In genomic region chr21:29649370-29649963, GRCh38 we compare ENCODE assay signal across 1 cellular context.
A peak's percentile ranks its signal among the peaks of the same experiment; 100 is the strongest.
TF ChIP-seq lines count a peak whose summit lies in the region.

No MANE protein-coding gene starts in this region.

TF ChIP-seq in K562, 482 proteins besides CTCF, POLR2A, EP300 and RAD21 (continued from another document and continues in another):
- TF ChIP-seq, protein P1, sequence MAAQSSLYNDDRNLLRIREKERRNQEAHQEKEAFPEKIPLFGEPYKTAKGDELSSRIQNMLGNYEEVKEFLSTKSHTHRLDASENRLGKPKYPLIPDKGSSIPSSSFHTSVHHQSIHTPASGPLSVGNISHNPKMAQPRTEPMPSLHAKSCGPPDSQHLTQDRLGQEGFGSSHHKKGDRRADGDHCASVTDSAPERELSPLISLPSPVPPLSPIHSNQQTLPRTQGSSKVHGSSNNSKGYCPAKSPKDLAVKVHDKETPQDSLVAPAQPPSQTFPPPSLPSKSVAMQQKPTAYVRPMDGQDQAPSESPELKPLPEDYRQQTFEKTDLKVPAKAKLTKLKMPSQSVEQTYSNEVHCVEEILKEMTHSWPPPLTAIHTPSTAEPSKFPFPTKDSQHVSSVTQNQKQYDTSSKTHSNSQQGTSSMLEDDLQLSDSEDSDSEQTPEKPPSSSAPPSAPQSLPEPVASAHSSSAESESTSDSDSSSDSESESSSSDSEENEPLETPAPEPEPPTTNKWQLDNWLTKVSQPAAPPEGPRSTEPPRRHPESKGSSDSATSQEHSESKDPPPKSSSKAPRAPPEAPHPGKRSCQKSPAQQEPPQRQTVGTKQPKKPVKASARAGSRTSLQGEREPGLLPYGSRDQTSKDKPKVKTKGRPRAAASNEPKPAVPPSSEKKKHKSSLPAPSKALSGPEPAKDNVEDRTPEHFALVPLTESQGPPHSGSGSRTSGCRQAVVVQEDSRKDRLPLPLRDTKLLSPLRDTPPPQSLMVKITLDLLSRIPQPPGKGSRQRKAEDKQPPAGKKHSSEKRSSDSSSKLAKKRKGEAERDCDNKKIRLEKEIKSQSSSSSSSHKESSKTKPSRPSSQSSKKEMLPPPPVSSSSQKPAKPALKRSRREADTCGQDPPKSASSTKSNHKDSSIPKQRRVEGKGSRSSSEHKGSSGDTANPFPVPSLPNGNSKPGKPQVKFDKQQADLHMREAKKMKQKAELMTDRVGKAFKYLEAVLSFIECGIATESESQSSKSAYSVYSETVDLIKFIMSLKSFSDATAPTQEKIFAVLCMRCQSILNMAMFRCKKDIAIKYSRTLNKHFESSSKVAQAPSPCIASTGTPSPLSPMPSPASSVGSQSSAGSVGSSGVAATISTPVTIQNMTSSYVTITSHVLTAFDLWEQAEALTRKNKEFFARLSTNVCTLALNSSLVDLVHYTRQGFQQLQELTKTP (IDR thresholded peaks at IDR 0.05; ENCODE audit: low read depth in 1 of 2, partially characterized antibody in 2 of 2), result peak; percentile 54 to 82
- peak; percentile 89 for TF ChIP-seq BHLHE40 (IDR thresholded peaks at IDR 0.05; ENCODE audit: low read length)
- peak; percentile 53 for TF ChIP-seq EP400 (IDR thresholded peaks at IDR 0.05)
- 0 out of 2 replicates have a peak, but pooled peaks have one; percentile 1 for TF ChIP-seq ELK3 (CRISPR knock-in tag; IDR thresholded peaks at IDR 0.05)
- TF ChIP-seq NFATC3 (IDR thresholded peaks at IDR 0.05), result no peak
- no peak for TF ChIP-seq HDGF (IDR thresholded peaks at IDR 0.05)
- TF ChIP-seq BDP1 (IDR thresholded peaks at IDR 0.05; ENCODE audit: insufficient read depth, insufficient read length), result no peak
- TF ChIP-seq CCAR2 (IDR thresholded peaks at IDR 0.05; ENCODE audit: low read depth, low read length), result no peak
- no peak for TF ChIP-seq STAT6 (CRISPR knock-in tag; IDR thresholded peaks at IDR 0.05)
- TF ChIP-seq, protein P2, sequence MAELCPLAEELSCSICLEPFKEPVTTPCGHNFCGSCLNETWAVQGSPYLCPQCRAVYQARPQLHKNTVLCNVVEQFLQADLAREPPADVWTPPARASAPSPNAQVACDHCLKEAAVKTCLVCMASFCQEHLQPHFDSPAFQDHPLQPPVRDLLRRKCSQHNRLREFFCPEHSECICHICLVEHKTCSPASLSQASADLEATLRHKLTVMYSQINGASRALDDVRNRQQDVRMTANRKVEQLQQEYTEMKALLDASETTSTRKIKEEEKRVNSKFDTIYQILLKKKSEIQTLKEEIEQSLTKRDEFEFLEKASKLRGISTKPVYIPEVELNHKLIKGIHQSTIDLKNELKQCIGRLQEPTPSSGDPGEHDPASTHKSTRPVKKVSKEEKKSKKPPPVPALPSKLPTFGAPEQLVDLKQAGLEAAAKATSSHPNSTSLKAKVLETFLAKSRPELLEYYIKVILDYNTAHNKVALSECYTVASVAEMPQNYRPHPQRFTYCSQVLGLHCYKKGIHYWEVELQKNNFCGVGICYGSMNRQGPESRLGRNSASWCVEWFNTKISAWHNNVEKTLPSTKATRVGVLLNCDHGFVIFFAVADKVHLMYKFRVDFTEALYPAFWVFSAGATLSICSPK (IDR thresholded peaks at IDR 0.05; ENCODE audit: borderline replicate concordance), result no peak
- no peak for TF ChIP-seq MCM2 (IDR thresholded peaks at IDR 0.05; ENCODE audit: low read depth)
- peak; percentile 92 for TF ChIP-seq ZNF644 (tag; IDR thresholded peaks at IDR 0.05; ENCODE audit: low read depth)
- TF ChIP-seq ZBTB17 (CRISPR knock-in tag; IDR thresholded peaks at IDR 0.05), result no peak; the same call in 1 of the 2 replicates
- peak; percentile 74 for TF ChIP-seq NFIC (IDR thresholded peaks at IDR 0.05)
- TF ChIP-seq SMARCA5 (IDR thresholded peaks at IDR 0.05), result no peak
- TF ChIP-seq, protein P3, sequence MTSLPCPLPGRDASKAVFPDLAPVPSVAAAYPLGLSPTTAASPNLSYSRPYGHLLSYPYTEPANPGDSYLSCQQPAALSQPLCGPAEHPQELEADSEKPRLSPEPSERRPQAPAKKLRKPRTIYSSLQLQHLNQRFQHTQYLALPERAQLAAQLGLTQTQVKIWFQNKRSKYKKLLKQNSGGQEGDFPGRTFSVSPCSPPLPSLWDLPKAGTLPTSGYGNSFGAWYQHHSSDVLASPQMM (CRISPR knock-in tag; IDR thresholded peaks at IDR 0.05), result no peak
- no peak for TF ChIP-seq PTTG1 (tag; IDR thresholded peaks at IDR 0.05; ENCODE audit: low read depth)
- TF ChIP-seq SMC3 (conservative IDR thresholded peaks at IDR 0.05; ENCODE audit: insufficient read depth, low read depth, low read length), result no peak
- TF ChIP-seq KLF1 (tag; IDR thresholded peaks at IDR 0.05), result no peak
- TF ChIP-seq ARID1B (IDR thresholded peaks at IDR 0.05), result peak; percentile 96
- TF ChIP-seq DNMT1 (IDR thresholded peaks at IDR 0.05), result no peak
- TF ChIP-seq, protein P4, sequence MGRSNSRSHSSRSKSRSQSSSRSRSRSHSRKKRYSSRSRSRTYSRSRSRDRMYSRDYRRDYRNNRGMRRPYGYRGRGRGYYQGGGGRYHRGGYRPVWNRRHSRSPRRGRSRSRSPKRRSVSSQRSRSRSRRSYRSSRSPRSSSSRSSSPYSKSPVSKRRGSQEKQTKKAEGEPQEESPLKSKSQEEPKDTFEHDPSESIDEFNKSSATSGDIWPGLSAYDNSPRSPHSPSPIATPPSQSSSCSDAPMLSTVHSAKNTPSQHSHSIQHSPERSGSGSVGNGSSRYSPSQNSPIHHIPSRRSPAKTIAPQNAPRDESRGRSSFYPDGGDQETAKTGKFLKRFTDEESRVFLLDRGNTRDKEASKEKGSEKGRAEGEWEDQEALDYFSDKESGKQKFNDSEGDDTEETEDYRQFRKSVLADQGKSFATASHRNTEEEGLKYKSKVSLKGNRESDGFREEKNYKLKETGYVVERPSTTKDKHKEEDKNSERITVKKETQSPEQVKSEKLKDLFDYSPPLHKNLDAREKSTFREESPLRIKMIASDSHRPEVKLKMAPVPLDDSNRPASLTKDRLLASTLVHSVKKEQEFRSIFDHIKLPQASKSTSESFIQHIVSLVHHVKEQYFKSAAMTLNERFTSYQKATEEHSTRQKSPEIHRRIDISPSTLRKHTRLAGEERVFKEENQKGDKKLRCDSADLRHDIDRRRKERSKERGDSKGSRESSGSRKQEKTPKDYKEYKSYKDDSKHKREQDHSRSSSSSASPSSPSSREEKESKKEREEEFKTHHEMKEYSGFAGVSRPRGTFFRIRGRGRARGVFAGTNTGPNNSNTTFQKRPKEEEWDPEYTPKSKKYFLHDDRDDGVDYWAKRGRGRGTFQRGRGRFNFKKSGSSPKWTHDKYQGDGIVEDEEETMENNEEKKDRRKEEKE (IDR thresholded peaks at IDR 0.05; ENCODE audit: borderline replicate concordance in 1 of 2, control insufficient read depth in 1 of 2, low read depth in 2 of 2, low read length in 1 of 2), result no peak
- 0 out of 2 replicates have a peak, but pooled peaks have one; percentile 25 for TF ChIP-seq ZFP1 (CRISPR knock-in tag; IDR thresholded peaks at IDR 0.05)
- no peak for TF ChIP-seq ZSCAN32 (CRISPR knock-in tag; IDR thresholded peaks at IDR 0.05)
- TF ChIP-seq, protein P5, sequence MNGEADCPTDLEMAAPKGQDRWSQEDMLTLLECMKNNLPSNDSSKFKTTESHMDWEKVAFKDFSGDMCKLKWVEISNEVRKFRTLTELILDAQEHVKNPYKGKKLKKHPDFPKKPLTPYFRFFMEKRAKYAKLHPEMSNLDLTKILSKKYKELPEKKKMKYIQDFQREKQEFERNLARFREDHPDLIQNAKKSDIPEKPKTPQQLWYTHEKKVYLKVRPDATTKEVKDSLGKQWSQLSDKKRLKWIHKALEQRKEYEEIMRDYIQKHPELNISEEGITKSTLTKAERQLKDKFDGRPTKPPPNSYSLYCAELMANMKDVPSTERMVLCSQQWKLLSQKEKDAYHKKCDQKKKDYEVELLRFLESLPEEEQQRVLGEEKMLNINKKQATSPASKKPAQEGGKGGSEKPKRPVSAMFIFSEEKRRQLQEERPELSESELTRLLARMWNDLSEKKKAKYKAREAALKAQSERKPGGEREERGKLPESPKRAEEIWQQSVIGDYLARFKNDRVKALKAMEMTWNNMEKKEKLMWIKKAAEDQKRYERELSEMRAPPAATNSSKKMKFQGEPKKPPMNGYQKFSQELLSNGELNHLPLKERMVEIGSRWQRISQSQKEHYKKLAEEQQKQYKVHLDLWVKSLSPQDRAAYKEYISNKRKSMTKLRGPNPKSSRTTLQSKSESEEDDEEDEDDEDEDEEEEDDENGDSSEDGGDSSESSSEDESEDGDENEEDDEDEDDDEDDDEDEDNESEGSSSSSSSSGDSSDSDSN (IDR thresholded peaks at IDR 0.05; ENCODE audit: borderline replicate concordance in 1 of 2, low read depth in 2 of 2, low read length in 2 of 2), result peak in 1 of 2 experiments; percentile 62; a peak in 1 of 4 replicates
- no peak for TF ChIP-seq ZC3H4 (CRISPR knock-in tag; IDR thresholded peaks at IDR 0.05; ENCODE audit: borderline replicate concordance)
- TF ChIP-seq THRAP3 (IDR thresholded peaks at IDR 0.05; ENCODE audit: borderline replicate concordance), result 0 out of 2 replicates have a peak, but pooled peaks have one; percentile 38
- no peak for TF ChIP-seq SIN3A (IDR thresholded peaks at IDR 0.05; ENCODE audit: borderline replicate concordance in 2 of 2, control insufficient read depth in 1 of 2, low read depth in 2 of 2, low read length in 2 of 2)
- TF ChIP-seq CTBP1 (IDR thresholded peaks at IDR 0.05; ENCODE audit: borderline replicate concordance), result peak; percentile 86
- no peak for TF ChIP-seq MAFF (IDR thresholded peaks at IDR 0.05; ENCODE audit: low read length)
- TF ChIP-seq ZNF584 (CRISPR knock-in tag; IDR thresholded peaks at IDR 0.05; ENCODE audit: low read depth), result peak; percentile 90
- no peak for TF ChIP-seq ZNF717 (CRISPR knock-in tag; IDR thresholded peaks at IDR 0.05)
- no peak for TF ChIP-seq PREB (CRISPR knock-in tag; IDR thresholded peaks at IDR 0.05)
- TF ChIP-seq ZNF696 (CRISPR knock-in tag; conservative IDR thresholded peaks at IDR 0.05), result no peak
- TF ChIP-seq MCM7 (IDR thresholded peaks at IDR 0.05), result no peak
- 0 out of 2 replicates have a peak, but pooled peaks have one; percentile 26 for TF ChIP-seq ZFX (CRISPR knock-in tag; IDR thresholded peaks at IDR 0.05)
- TF ChIP-seq SMAD1 (IDR thresholded peaks at IDR 0.05; ENCODE audit: low read depth, low read length, partially characterized antibody), result peak; percentile 80
- no peak for TF ChIP-seq ESRRB (CRISPR knock-in tag; IDR thresholded peaks at IDR 0.05; ENCODE audit: borderline replicate concordance)
- no peak for TF ChIP-seq RBM25 (IDR thresholded peaks at IDR 0.05; ENCODE audit: low read depth, low read length, severe bottlenecking)
- no peak for TF ChIP-seq HLTF (IDR thresholded peaks at IDR 0.05)
- TF ChIP-seq MTA3 (IDR thresholded peaks at IDR 0.05; ENCODE audit: borderline replicate concordance), result peak; percentile 82; the same call in 1 of the 2 replicates
- peak; percentile 84 for TF ChIP-seq MTA2 (IDR thresholded peaks at IDR 0.05; ENCODE audit: low read depth)
- TF ChIP-seq TEAD2 (tag; IDR thresholded peaks at IDR 0.05), result no peak
- TF ChIP-seq ZNF24 (IDR thresholded peaks at IDR 0.05), result peak; percentile 76
- no peak; the same call in 1 of the 2 replicates for TF ChIP-seq NFE2L1 (tag; IDR thresholded peaks at IDR 0.05; ENCODE audit: borderline replicate concordance, low read depth)
- TF ChIP-seq ASH1L (IDR thresholded peaks at IDR 0.05; ENCODE audit: borderline replicate concordance, low read depth, partially characterized antibody), result no peak
- peak; percentile 86 for TF ChIP-seq STAT5A (IDR thresholded peaks at IDR 0.05; ENCODE audit: borderline replicate concordance, low read length)
- TF ChIP-seq PHF8 (IDR thresholded peaks at IDR 0.05; ENCODE audit: borderline replicate concordance, low read length), result no peak
- TF ChIP-seq ZBTB26 (CRISPR knock-in tag; IDR thresholded peaks at IDR 0.05), result 0 out of 2 replicates have a peak, but pooled peaks have one; percentile 33
